24 cellular contexts compared by ENCODE assay signal in genomic region chr5:158170060-158170459, GRCh38.
"Had no signal": no experiment of that assay in that cellular context is flagged by ENCODE, and none has a peak within 500 bp of the region (broad histone marks: within the 10 kb centered on the region; RNA-seq: fewer than 3 reads in every experiment).

No MANE protein-coding gene starts in this region.

- H3K36me3 ChIP-seq: esophagus squamous epithelium, right lobe of liver, upper lobe of right lung had no signal

- H3K9me3 Mint-ChIP-seq: activated naive CD4-positive, alpha-beta T cell treated with anti-CD3 and anti-CD28 coated beads, Interleukin-2, amount 50 U/mL, for 24 hours; activated T-helper 2 cell treated with anti-CD3 and anti-CD28 coated beads, Interferon-gamma antibody, Interleukin-2, Interleukin-4, amounts not matched to agents 10 μg/mL and 5 μg/mL and 100 μg/mL, durations not matched to agents 14 hours and 24 hours and 36 hours; central memory CD8-positive, alpha-beta T cell; natural killer cell treated with Interleukin-12 subunit alpha and Interleukin-12 subunit beta and Interleukin-15 and Interleukin-18, amount 100 ng/mL, for 72 hours; WTC11 had no signal

- H3K27me3 ChIP-seq: esophagus squamous epithelium, right lobe of liver had no signal

- H3K27ac ChIP-seq: esophagus squamous epithelium, right lobe of liver, upper lobe of right lung had no signal

- H3K4me3 ChIP-seq: esophagus squamous epithelium, right lobe of liver, upper lobe of right lung had no signal

- H3K27me3 Mint-ChIP-seq: activated CD8-positive, alpha-beta memory T cell treated with anti-CD3 and anti-CD28 coated beads, Interleukin-2, amount 10 ng/mL, durations not matched to agents 7 days and 5 days had no signal

- ATAC-seq: activated CD8-positive, alpha-beta memory T cell treated with anti-CD3 and anti-CD28 coated beads, Interleukin-2, amount 10 ng/mL, durations not matched to agents 7 days and 5 days; activated CD8-positive, alpha-beta T cell treated with anti-CD3 and anti-CD28 coated beads, Interleukin-2, amount 10 ng/mL, durations not matched to agents 7 days and 5 days; left ventricle myocardium superior; natural killer cell treated with Interleukin-12 subunit alpha and Interleukin-12 subunit beta and Interleukin-15 and Interleukin-18, amount 100 ng/mL, for 72 hours; right lobe of liver; stimulated activated naive CD8-positive, alpha-beta T cell treated with anti-CD3 and anti-CD28 coated beads, Interleukin-15, Interleukin-2, amounts not matched to agents 100 U/mL and 50 U/mL, for 24 hours; upper lobe of right lung; WTC11 had no signal

- H3K4me1 ChIP-seq: right lobe of liver, upper lobe of right lung had no signal

- H3K36me3 Mint-ChIP-seq: activated CD8-positive, alpha-beta memory T cell treated with anti-CD3 and anti-CD28 coated beads, Interleukin-2, amount 10 ng/mL, durations not matched to agents 7 days and 5 days; activated naive CD4-positive, alpha-beta T cell treated with anti-CD3 and anti-CD28 coated beads, Interleukin-2, amount 50 U/mL, for 24 hours; natural killer cell treated with Interleukin-12 subunit alpha and Interleukin-12 subunit beta and Interleukin-15 and Interleukin-18, amount 100 ng/mL, for 72 hours; WTC11 had no signal

- H3K27ac Mint-ChIP-seq: activated CD8-positive, alpha-beta memory T cell treated with anti-CD3 and anti-CD28 coated beads, Interleukin-2, amount 10 ng/mL, durations not matched to agents 7 days and 5 days; activated CD8-positive, alpha-beta T cell treated with anti-CD3 and anti-CD28 coated beads, Interleukin-2, amount 10 ng/mL, durations not matched to agents 7 days and 5 days; activated naive CD4-positive, alpha-beta T cell treated with anti-CD3 and anti-CD28 coated beads, Interleukin-2, amount 50 U/mL, for 24 hours; activated T-helper 2 cell treated with anti-CD3 and anti-CD28 coated beads, Interferon-gamma antibody, Interleukin-2, Interleukin-4, amounts not matched to agents 10 μg/mL and 5 μg/mL and 100 μg/mL, durations not matched to agents 14 hours and 24 hours and 36 hours; natural killer cell treated with Interleukin-12 subunit alpha and Interleukin-12 subunit beta and Interleukin-15 and Interleukin-18, amount 100 ng/mL, for 72 hours; WTC11 had no signal

- H3K4me1 Mint-ChIP-seq: activated CD8-positive, alpha-beta memory T cell treated with anti-CD3 and anti-CD28 coated beads, Interleukin-2, amount 10 ng/mL, durations not matched to agents 7 days and 5 days; activated naive CD4-positive, alpha-beta T cell treated with anti-CD3 and anti-CD28 coated beads, Interleukin-2, amount 50 U/mL, for 24 hours; central memory CD8-positive, alpha-beta T cell had no signal

- H3K4me3 Mint-ChIP-seq: activated CD8-positive, alpha-beta memory T cell treated with anti-CD3 and anti-CD28 coated beads, Interleukin-2, amount 10 ng/mL, durations not matched to agents 7 days and 5 days; activated CD8-positive, alpha-beta T cell treated with anti-CD3 and anti-CD28 coated beads, Interleukin-2, amount 10 ng/mL, durations not matched to agents 7 days and 5 days; activated naive CD4-positive, alpha-beta T cell treated with anti-CD3 and anti-CD28 coated beads, Interleukin-2, amount 50 U/mL, for 24 hours; central memory CD8-positive, alpha-beta T cell; natural killer cell treated with Interleukin-12 subunit alpha and Interleukin-12 subunit beta and Interleukin-15 and Interleukin-18, amount 100 ng/mL, for 72 hours; WTC11 had no signal

- H3K9me3 ChIP-seq: esophagus squamous epithelium, right lobe of liver, upper lobe of right lung had no signal

- DNase-seq: activated CD4-positive, alpha-beta T cell treated with anti-CD3 and anti-CD28 coated beads for 1 hour; activated CD8-positive, alpha-beta memory T cell treated with anti-CD3 and anti-CD28 coated beads, Interleukin-2, amount 10 ng/mL, durations not matched to agents 7 days and 5 days; activated CD8-positive, alpha-beta T cell treated with anti-CD3 and anti-CD28 coated beads, Interleukin-2, amount 10 ng/mL, durations not matched to agents 7 days and 5 days; activated T-cell treated with anti-CD3 and anti-CD28 coated beads, Interleukin-2, amount 50 U/mL, for 48 hours; anterior cingulate cortex; dermis blood vessel endothelial cell; effector CD4-positive, alpha-beta T cell; esophagus squamous epithelium; foreskin melanocyte; islet precursor cell; left ventricle myocardium superior; mammary epithelial cell; right lobe of liver; stimulated activated CD4-positive, alpha-beta T cell treated with anti-CD3 and anti-CD28 coated beads, Interleukin-12 subunit alpha, Interleukin-12 subunit beta, amount 100 ng/mL, for 4 hours; stimulated activated CD4-positive, alpha-beta T cell treated with anti-CD3 and anti-CD28 coated beads, Interleukin-4, amount 100 ng/mL, for 1 hour; stimulated activated naive CD8-positive, alpha-beta T cell treated with anti-CD3 and anti-CD28 coated beads, Interleukin-15, Interleukin-2, amounts not matched to agents 100 U/mL and 50 U/mL, for 24 hours; substantia nigra; T-helper 2 cell; upper lobe of right lung had no signal
